9 cellular contexts compared by ENCODE assay signal in the genomic region with DNA sequence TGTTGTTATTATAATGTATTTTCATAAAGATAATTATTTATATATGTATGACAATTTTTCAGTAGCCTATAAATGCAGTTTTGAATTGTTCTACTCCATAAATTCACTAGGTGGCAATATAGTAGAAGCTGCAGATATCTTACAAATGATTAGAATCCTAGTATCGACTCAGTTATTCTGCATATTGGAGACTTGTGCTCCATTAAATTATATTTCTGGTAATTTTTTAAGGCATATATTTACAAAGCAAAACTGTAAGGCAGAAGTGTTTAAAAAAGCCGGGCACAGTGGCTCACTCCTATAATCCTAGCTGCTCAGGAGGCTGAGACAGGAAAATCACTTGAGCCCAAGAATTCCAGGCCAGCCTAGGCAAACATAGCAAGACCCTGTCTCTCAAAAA. TPM values are rescaled to one million over a fixed set of nuclear protein-coding genes. Genes with fewer than 3 reads are reported as not detected.
DNase-seq lines count a peak whose midpoint lies in the region; ATAC-seq, FAIRE-seq and TF ChIP-seq lines count a peak whose summit lies in the region.
"Had no signal": no experiment of that assay in that cellular context is flagged by ENCODE, and none has a peak within 500 bp of the region (broad histone marks: within the 10 kb centered on the region; RNA-seq: fewer than 3 reads in every experiment).

No MANE protein-coding gene starts in this region.

- H3K4me3 ChIP-seq in epithelial cell of esophagus (ENCODE audit: low read length), result no peak overlapping the region

- TF ChIP-seq CTCF in 22Rv1 (IDR thresholded peaks at IDR 0.05) (peak; percentile 67), epithelial cell of esophagus (IDR thresholded peaks at IDR 0.05; ENCODE audit: insufficient read depth, low read depth, low read length, missing control alignments) (peak; percentile 30)

- intact Hi-C loops in posterior vena cava (cut with DNase I), result no loop called here

- peak; percentile 89 for FAIRE-seq in G401.6 (lab: Jason Lieb, UNC)

- H3K27ac ChIP-seq in 22Rv1, result no peak overlapping the region

- DNase-seq in NCI-H748 treated with DMSO at 0.1 percent for 48 hours (lab: John Stamatoyannopoulos, UW) (peak; percentile 6), epithelial cell of esophagus (ENCODE audit: low read depth) (peak; percentile 24), occipital lobe (lab: John Stamatoyannopoulos, UW) (no peak), posterior vena cava (ENCODE audit: low spot score) (no peak)
- DNase-seq in activated CD4-positive, alpha-beta T cell treated with anti-CD3 and anti-CD28 coated beads for 48 hours, result no peak
- DNase-seq: NK-92 treated with Interleukin-12 subunit alpha and Interleukin-12 subunit beta, amount 100 ng/mL, for 24 hours had no signal

- ATAC-seq in GM18873 (IDR thresholded peaks at IDR 0.05; ENCODE audit: low FRiP score, unreplicated experiment), result no peak

RNA-seq across cellular contexts. Expression of gene DPY19L3, which starts 58.7 kb away (rescaled TPM):
- total RNA-seq in occipital lobe (40.4 TPM), posterior vena cava (10 to 100 TPM; 21.6 to 29.0 TPM)

Comparison
In these comparisons a context has a peak if more than half of its experiments do, and no peak if none do; other contexts are left out.
1. DNase-seq: peak in NCI-H748 treated with DMSO at 0.1 percent for 48 hours (single experiment) and epithelial cell of esophagus (single experiment); none in occipital lobe (single experiment), activated CD4-positive, alpha-beta T cell treated with anti-CD3 and anti-CD28 coated beads for 48 hours (single experiment) and posterior vena cava (single experiment).